24 cellular contexts compared by ENCODE assay signal in the genomic region with DNA sequence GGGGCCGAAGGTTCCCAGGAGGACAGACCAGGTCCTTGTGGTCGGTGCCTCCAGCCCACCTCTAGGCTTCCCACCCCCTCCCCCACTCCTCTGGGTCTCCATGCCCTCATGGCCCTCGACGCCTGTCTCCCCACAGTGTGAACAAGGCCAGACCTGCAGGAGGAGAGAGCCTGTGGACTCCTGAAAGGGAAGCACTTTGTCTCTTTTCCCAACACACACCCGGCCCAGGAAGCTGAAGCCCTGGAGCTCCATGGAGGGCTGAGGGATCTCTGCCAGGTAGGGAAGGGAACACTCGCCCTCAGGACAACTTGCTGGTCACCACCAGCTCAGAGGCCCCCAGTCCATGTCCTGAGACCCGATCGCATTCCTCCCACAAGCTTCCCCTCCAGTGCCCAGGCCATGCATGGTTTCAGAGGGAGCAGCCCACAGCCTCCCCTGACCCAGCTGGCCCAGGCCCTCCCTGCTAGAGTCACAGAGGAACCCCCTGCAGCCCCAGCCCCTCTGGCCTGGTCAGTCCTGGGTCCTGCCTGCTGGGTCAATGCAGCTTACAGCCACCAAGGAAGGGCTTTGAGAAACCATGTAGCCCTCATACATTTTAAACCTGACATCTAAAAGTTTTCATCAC.
A peak's percentile ranks its signal among the peaks of the same experiment; 100 is the strongest.
DNase-seq lines count a peak whose midpoint lies in the region; ATAC-seq, FAIRE-seq and TF ChIP-seq lines count a peak whose summit lies in the region.
"Had no signal": no experiment of that assay in that cellular context is flagged by ENCODE, and none has a peak within 500 bp of the region (broad histone marks: within the 10 kb centered on the region; RNA-seq: fewer than 3 reads in every experiment).

No MANE protein-coding gene starts in this region.

- H3K4me3 ChIP-seq in right atrium auricular region (no peak overlapping the region), H1 (ENCODE audit: extremely low read depth in 1 of 4, insufficient read depth in 2 of 4, low read depth in 3 of 4, low read length in 4 of 4) (no peak overlapping the region), neuronal stem cell (ENCODE audit: low read length in 2 of 2) (no peak overlapping the region), thyroid gland (replicated peaks in 1 of 3) (no peak overlapping the region)
- H3K4me3 ChIP-seq: GM12878, GM23248, HAP-1 had no signal

- H2BK5ac ChIP-seq in H1 (ENCODE audit: low read depth, low read length) = no peak overlapping the region
- peak overlapping the region; percentile 2 for H2BK5ac ChIP-seq in neuronal stem cell (ENCODE audit: low read length)

- no peak overlapping the region for H3K9ac ChIP-seq in H1 (replicated peaks in 1 of 4; ENCODE audit: extremely low read depth in 1 of 4, low read depth in 3 of 4, low read length in 3 of 4)
- H3K9ac ChIP-seq in neuronal stem cell (ENCODE audit: low read depth, low read length, poor library complexity) = no peak overlapping the region
- H3K9ac ChIP-seq: GM23248 had no signal

- POLR2A ChIA-PET in H1 (lab: Charles Lee; ENCODE audit: partially characterized antibody) = no interaction called here

- no peak for TF ChIP-seq RAD21 in H1 (IDR thresholded peaks at IDR 0.05 in 1 of 2, conservative IDR thresholded peaks at IDR 0.05 in 1 of 2; ENCODE audit: low read depth in 2 of 2, low read length in 2 of 2)

- H3K18ac ChIP-seq in H1 (ENCODE audit: extremely low read depth, low read length) = no peak overlapping the region
- peak overlapping the region; percentile 83 for H3K18ac ChIP-seq in neuronal stem cell (ENCODE audit: low read length)

- H3K4me1 ChIP-seq in right atrium auricular region = peaks cover 0 to 31% of the 10 kb centered on the region in 2 donors
- peaks cover 0 to 4% (median 0%) of the 10 kb centered on the region in 4 experiments; a peak in 1 of 7 replicates for H3K4me1 ChIP-seq in H1 (replicated peaks in 1 of 4; ENCODE audit: control insufficient read depth in 3 of 4, insufficient read depth in 4 of 4, low read length in 3 of 4)
- H3K4me1 ChIP-seq in neuronal stem cell (ENCODE audit: control insufficient read depth in 2 of 2, insufficient read depth in 1 of 2, low read depth in 1 of 2, low read length in 2 of 2) = no peaks in the 10 kb centered on the region
- H3K4me1 ChIP-seq in thyroid gland = peaks cover 0 to 12% of the 10 kb centered on the region in 2 donors
- H3K4me1 ChIP-seq: BE2C, Caco-2, HAP-1 had no signal

- H3K36me3 ChIP-seq in right atrium auricular region = peaks cover 6% of the 10 kb centered on the region
- H3K36me3 ChIP-seq in H1 (ENCODE audit: control insufficient read depth in 2 of 4, insufficient read depth in 4 of 4, low read length in 3 of 4) = no peaks in the 10 kb centered on the region
- H3K36me3 ChIP-seq in neuronal stem cell (replicated peaks in 1 of 2; ENCODE audit: control insufficient read depth in 2 of 2, insufficient read depth in 2 of 2, low read length in 2 of 2) = no peaks in the 10 kb centered on the region
- no peaks in the 10 kb centered on the region for H3K36me3 ChIP-seq in thyroid gland
- H3K36me3 ChIP-seq: BE2C, HAP-1 had no signal

- no peak overlapping the region for H2BK20ac ChIP-seq in H1 (ENCODE audit: low read length)

- H4K91ac ChIP-seq in H1 (replicated peaks; ENCODE audit: insufficient read length, low read length) = no peak overlapping the region
- H4K91ac ChIP-seq in neuronal stem cell (ENCODE audit: low read depth, low read length, poor library complexity) = no peak overlapping the region

- H2BK120ac ChIP-seq in H1 (replicated peaks; ENCODE audit: low read depth, low read length) (no peak overlapping the region), neuronal stem cell (ENCODE audit: low read depth, low read length) (peak overlapping the region; percentile 35)

- H2AFZ ChIP-seq in H1 (ENCODE audit: low read length) = no peak overlapping the region
- H2AFZ ChIP-seq in neuronal stem cell (ENCODE audit: low read length) = no peak overlapping the region
- H2AFZ ChIP-seq: GM23248 had no signal

- CTCF ChIA-PET in H1 (lab: Charles Lee; ENCODE audit: partially characterized antibody) = interaction anchor here (0.7 to 3.0 kb wide), 6 partner anchors 11 to 296 kb away, joined by 3 to 15 read pairs (median 4); no protein-coding TSS in a partner anchor

- H4K5ac ChIP-seq in H1 (ENCODE audit: insufficient read length, low read depth, low read length) = no peak overlapping the region

- H2BK12ac ChIP-seq in H1 (ENCODE audit: low read depth, low read length) = no peak overlapping the region
- no peak overlapping the region for H2BK12ac ChIP-seq in neuronal stem cell (ENCODE audit: low read length)

- no peak for FAIRE-seq in H1 (lab: Jason Lieb, UNC)
- FAIRE-seq: A204.1, GM12878, RCC 7860 had no signal

- H4K20me1 ChIP-seq in H1 (replicated peaks in 1 of 2; ENCODE audit: control insufficient read depth in 1 of 2, insufficient read depth in 2 of 2, low read length in 2 of 2) = no peaks in the 10 kb centered on the region

- no peak overlapping the region for H3K4ac ChIP-seq in H1 (replicated peaks; ENCODE audit: insufficient read length, low read depth, low read length)
- H3K4ac ChIP-seq in neuronal stem cell (ENCODE audit: low read length) = no peak overlapping the region

- H3K79me1 ChIP-seq in H1 (ENCODE audit: low read depth, low read length) = no peaks in the 10 kb centered on the region
- H3K79me1 ChIP-seq in neuronal stem cell (ENCODE audit: low read depth, low read length) = peaks cover 1% of the 10 kb centered on the region

- TF ChIP-seq EP300 in H1 (IDR thresholded peaks at IDR 0.05; ENCODE audit: borderline replicate concordance in 1 of 2, low read depth in 2 of 2, low read length in 2 of 2) = no peak

- no peak overlapping the region for H3K56ac ChIP-seq in H1 (replicated peaks; ENCODE audit: insufficient read length, low read depth, low read length)

- H3K27ac ChIP-seq in right atrium auricular region (peak overlapping the region; percentile 24 to 53), H1 (ENCODE audit: low read depth, low read length) (no peak overlapping the region), neuronal stem cell (replicated peaks; ENCODE audit: low read length) (no peak overlapping the region), thyroid gland (peak overlapping the region in 2 of 3 donors; percentile 33 to 52)
- H3K27ac ChIP-seq: GM23248 had no signal

- H3K4me2 ChIP-seq in H1 (ENCODE audit: insufficient read depth in 1 of 2, low read depth in 2 of 2, low read length in 2 of 2) = no peak overlapping the region
- no peak overlapping the region for H3K4me2 ChIP-seq in neuronal stem cell (ENCODE audit: insufficient read depth, low read length, poor library complexity, severe bottlenecking)

- no peak for TF ChIP-seq POLR2A in H1 (IDR thresholded peaks at IDR 0.05; ENCODE audit: control extremely low read depth in 1 of 2, low read depth in 2 of 2, low read length in 2 of 2)
- no peak for TF ChIP-seq POLR2A in thyroid gland (IDR thresholded peaks at IDR 0.05)

- H4K8ac ChIP-seq in H1 (ENCODE audit: extremely low read depth, insufficient read depth, low read length) = no peak overlapping the region
- H4K8ac ChIP-seq in neuronal stem cell (ENCODE audit: low read depth, low read length) = no peak overlapping the region

- no peak overlapping the region for H3K23ac ChIP-seq in H1 (ENCODE audit: insufficient read length)
- peak overlapping the region; percentile 38 for H3K23ac ChIP-seq in neuronal stem cell (ENCODE audit: low read depth, low read length, poor library complexity)

- H3K23me2 ChIP-seq in H1 (ENCODE audit: low read depth, low read length) = no peaks in the 10 kb centered on the region

- intact Hi-C loops in left ventricle myocardium superior (cut with micrococcal nuclease) = no loop called here
- intact Hi-C loops in thyroid gland (cut with DNase I) = no loop called here

- no peaks in the 10 kb centered on the region for H3K79me2 ChIP-seq in H1 (ENCODE audit: control insufficient read depth in 1 of 2, insufficient read depth in 2 of 2, low read length in 2 of 2)

- H3K27me3 ChIP-seq in right atrium auricular region (no peaks in the 10 kb centered on the region), H1 (replicated peaks in 1 of 4; ENCODE audit: control insufficient read depth in 3 of 4, extremely low read depth in 1 of 4, insufficient read depth in 3 of 4, low read length in 3 of 4) (no peaks in the 10 kb centered on the region), neuronal stem cell (ENCODE audit: control insufficient read depth in 3 of 3, insufficient read depth in 3 of 3, low read depth in 1 of 3, low read length in 3 of 3) (no peaks in the 10 kb centered on the region), thyroid gland (no peaks in the 10 kb centered on the region)
- H3K27me3 ChIP-seq: BE2C had no signal

- H3K14ac ChIP-seq in H1 (ENCODE audit: insufficient read length) (no peak overlapping the region), neuronal stem cell (ENCODE audit: low read length) (no peak overlapping the region)

- ATAC-seq in left ventricle myocardium superior (no peak), HG03378 (IDR thresholded peaks at IDR 0.05; ENCODE audit: unreplicated experiment) (no peak)
- ATAC-seq: GM12878 had no signal

- TF ChIP-seq CTCF in right atrium auricular region (IDR thresholded peaks at IDR 0.05) = no peak
- no peak for TF ChIP-seq CTCF in H1 (IDR thresholded peaks at IDR 0.05; ENCODE audit: control extremely low read depth in 1 of 3, insufficient read depth in 1 of 3, low read depth in 1 of 3, low read length in 3 of 3)
- no peak for TF ChIP-seq CTCF in thyroid gland (IDR thresholded peaks at IDR 0.05)

- H2BK15ac ChIP-seq in H1 (ENCODE audit: low read length) (no peak overlapping the region), neuronal stem cell (ENCODE audit: low read length) (peak overlapping the region; percentile 76)

- 0 out of 2 replicates have a peak overlapping the region, but pooled peaks have one; percentile 24 for H2AK5ac ChIP-seq in H1 (ENCODE audit: low read depth, low read length)
- peak overlapping the region; percentile 30 for H2AK5ac ChIP-seq in neuronal stem cell (ENCODE audit: low read depth, low read length)

- DNase-seq in right atrium auricular region (ENCODE audit: low spot score) (no peak), left ventricle myocardium superior (no peak), H1 (ENCODE audit: low read depth in 1 of 2, low spot score in 2 of 2) (no peak), neuronal stem cell (ENCODE audit: low spot score) (no peak), thyroid gland (no peak), mucosa of gallbladder (ENCODE audit: low spot score) (no peak)
- DNase-seq in activated CD4-positive, alpha-beta T cell treated with anti-CD3 and anti-CD28 coated beads, Interleukin-2, amount 50 U/mL, for 1 hour = no peak
- DNase-seq: BE2C; Caco-2; CD4-positive, alpha-beta memory T cell; DND-41; GM23248; NCI-H1105 treated with DMSO at 0.1 percent for 48 hours; NCI-H2081; NCI-H2171; NCI-H345; NCI-H524 treated with DMSO at 0.1 percent for 48 hours; NCI-H82; Right ventricle myocardium superior had no signal

- WGBS in H1 (ENCODE audit: extremely low coverage in 1 of 2, insufficient coverage in 1 of 2, insufficient read length in 1 of 2, insufficient replicate concordance in 2 of 2, low coverage in 1 of 2, low lambda C conversion rate in 2 of 2, missing lambda C conversion rate in 1 of 2), 2 experiments = 85% methylated on average over 8 of the region's 8 CpGs; no CpG with 5 or more reads in 1 of the 2 experiments
- no CpG with 5 or more reads among the region's 8 CpGs for WGBS in neuronal stem cell (ENCODE audit: extremely low coverage in 2 of 2, insufficient read length in 2 of 2, insufficient replicate concordance in 1 of 2), 2 donors
- WGBS in thyroid gland, 2 donors = 88 to 96% methylated on average over 6 of the region's 8 CpGs

- peaks cover 5 to 12% of the 10 kb centered on the region in 2 donors for H3K9me3 ChIP-seq in right atrium auricular region
- peaks cover 0 to 10% of the 10 kb centered on the region in 2 experiments; a peak in 2 of 4 replicates for H3K9me3 ChIP-seq in H1 (ENCODE audit: insufficient read depth in 2 of 2, low read depth in 1 of 2, low read length in 1 of 2)
- H3K9me3 ChIP-seq in neuronal stem cell (replicated peaks in 1 of 2; ENCODE audit: control insufficient read depth in 2 of 2, insufficient read depth in 1 of 2, low read depth in 1 of 2, low read length in 2 of 2) = peaks cover 0 to under 1% of the 10 kb centered on the region in 2 donors
- H3K9me3 ChIP-seq in thyroid gland = no peaks in the 10 kb centered on the region
- H3K9me3 ChIP-seq: BE2C had no signal

Comparison
In these comparisons a context has a peak if more than half of its experiments do, and no peak if none do; other contexts are left out.
1. H3K27ac ChIP-seq: peak in right atrium auricular region (2 of 2) and thyroid gland (2 of 3); none in H1 (single experiment) and neuronal stem cell (single experiment).